In the genomic region with DNA sequence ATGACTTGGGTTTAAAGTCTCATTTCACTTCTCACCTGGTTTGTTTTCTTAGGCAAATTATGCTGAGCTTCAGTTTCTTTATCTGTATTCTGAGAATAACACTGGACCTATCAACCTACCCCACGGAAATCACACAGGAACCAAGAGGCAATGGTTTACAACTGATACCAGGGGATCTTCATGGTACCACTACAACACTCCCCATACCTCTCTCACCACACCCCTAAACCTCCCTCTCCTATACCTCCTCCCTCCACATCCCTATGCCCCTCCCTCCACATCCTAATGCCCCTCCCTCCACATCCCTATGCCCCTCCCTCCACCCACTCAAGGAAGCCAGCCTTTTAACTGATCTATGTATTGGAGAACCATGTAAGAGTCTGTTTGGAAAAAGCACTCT, we compare ENCODE assay signal across 12 cellular contexts. TPM values are rescaled to one million over a fixed set of nuclear protein-coding genes. Genes with fewer than 3 reads are reported as not detected.
DNase-seq lines count a peak whose midpoint lies in the region; ATAC-seq and TF ChIP-seq lines count a peak whose summit lies in the region.
"Had no signal": no experiment of that assay in that cellular context is flagged by ENCODE, and none has a peak within 500 bp of the region (broad histone marks: within the 10 kb centered on the region; RNA-seq: fewer than 3 reads in every experiment).

No MANE protein-coding gene starts in this region.

- ATAC-seq in activated T-cell treated with anti-CD3 and anti-CD28 coated beads, Interleukin-2, amount 50 U/mL, for 72 hours (replicated peaks in 1 of 2) = peak in 1 of 2 donors; percentile 28
- ATAC-seq in HG02588 (IDR thresholded peaks at IDR 0.05; ENCODE audit: unreplicated experiment) (peak; percentile 90), natural killer cell (peak; percentile 53 to 79 (median 62)), HG02840 (IDR thresholded peaks at IDR 0.05; ENCODE audit: low FRiP score, unreplicated experiment) (no peak)
- ATAC-seq: left ventricle myocardium superior had no signal

- H3K9me3 Mint-ChIP-seq in activated T-cell treated with anti-CD3 and anti-CD28 coated beads, Interleukin-2, amount 50 U/mL, for 72 hours = no peaks in the 10 kb centered on the region
- H3K9me3 Mint-ChIP-seq in natural killer cell = no peaks in the 10 kb centered on the region

- H3K27ac ChIP-seq in KMS-11 (no peak overlapping the region; the same call in 1 of the 2 replicates), smooth muscle cell (ENCODE audit: low read depth) (no peak overlapping the region), stomach (no peak overlapping the region)
- H3K27ac ChIP-seq: esophagus muscularis mucosa, spleen had no signal

- H3K9ac ChIP-seq in KMS-11 = no peak overlapping the region
- no peak overlapping the region for H3K9ac ChIP-seq in smooth muscle cell (ENCODE audit: low read depth)

- no peaks in the 10 kb centered on the region for H3F3A ChIP-seq in smooth muscle cell (ENCODE audit: low read depth)

- H3K36me3 Mint-ChIP-seq in activated T-cell treated with anti-CD3 and anti-CD28 coated beads, Interleukin-2, amount 50 U/mL, for 72 hours (ENCODE audit: insufficient read depth in 2 of 2) = peaks cover 5 to 14% of the 10 kb centered on the region in 2 donors
- H3K36me3 Mint-ChIP-seq in natural killer cell = peaks cover 19% of the 10 kb centered on the region

- no peaks in the 10 kb centered on the region for H3K27me3 Mint-ChIP-seq in activated T-cell treated with anti-CD3 and anti-CD28 coated beads, Interleukin-2, amount 50 U/mL, for 72 hours (ENCODE audit: low read depth)
- no peaks in the 10 kb centered on the region for H3K27me3 Mint-ChIP-seq in natural killer cell (ENCODE audit: low read depth in 2 of 2)

- peaks cover 18% of the 10 kb centered on the region for H3K4me1 Mint-ChIP-seq in activated T-cell treated with anti-CD3 and anti-CD28 coated beads, Interleukin-2, amount 50 U/mL, for 72 hours (ENCODE audit: low read depth)
- H3K4me1 Mint-ChIP-seq in natural killer cell = peaks cover 12 to 13% of the 10 kb centered on the region in 2 donors

- no peak for TF ChIP-seq POLR2A in stomach (IDR thresholded peaks at IDR 0.05)

- H2AFZ ChIP-seq in KMS-11 (ENCODE audit: low read depth) = no peak overlapping the region
- no peak overlapping the region for H2AFZ ChIP-seq in smooth muscle cell (ENCODE audit: low read depth)

- H3K4me1 ChIP-seq in KMS-11 (ENCODE audit: low read depth, poor library complexity, severe bottlenecking) (peaks cover 26% of the 10 kb centered on the region), smooth muscle cell (ENCODE audit: low read depth) (no peaks in the 10 kb centered on the region), stomach (peaks cover 0 to 17% (median 9%) of the 10 kb centered on the region in 4 donors)

- no peak for TF ChIP-seq EP300 in stomach (IDR thresholded peaks at IDR 0.05)

- no peak overlapping the region for H3K4me3 ChIP-seq in KMS-11 (IDR thresholded peaks at IDR 0.05; ENCODE audit: insufficient read depth, low read depth, low read length)
- no peak overlapping the region for H3K4me3 ChIP-seq in smooth muscle cell
- H3K4me3 ChIP-seq in stomach = no peak overlapping the region
- H3K4me3 ChIP-seq: esophagus muscularis mucosa, spleen had no signal

- no peak for DNase-seq in activated T-cell treated with anti-CD3 and anti-CD28 coated beads, Interleukin-2, amount 50 U/mL, for 72 hours
- no peak for DNase-seq in activated T-cell treated with anti-CD3 and anti-CD28 coated beads, Interleukin-2, amount 50 U/mL, for 1 hour
- DNase-seq in natural killer cell = no peak
- DNase-seq in smooth muscle cell (lab: John Stamatoyannopoulos, UW; ENCODE audit: unreplicated experiment) = no peak
- no peak for DNase-seq in stomach
- DNase-seq: left ventricle myocardium superior, NCI-H1436 treated with DMSO at 0.1 percent for 48 hours, spleen had no signal

- 100% methylated on average over 1 of the region's 1 CpG for WGBS in smooth muscle cell (ENCODE audit: low lambda C conversion rate)
- WGBS in stomach, 5 donors = 79 to 91% (median 88%) methylated on average over 1 of the region's 1 CpG

- intact Hi-C loops in natural killer cell (cut with micrococcal nuclease) = no loop called here
- intact Hi-C loops in stomach (cut with DNase I; ENCODE audit: low total_unique reads) = no loop called here

- H4K20me1 ChIP-seq in KMS-11 (ENCODE audit: insufficient read depth) = no peaks in the 10 kb centered on the region
- H4K20me1 ChIP-seq in smooth muscle cell (ENCODE audit: low read depth) = peaks cover 30% of the 10 kb centered on the region

- peak overlapping the region; percentile 64 for H3K27ac Mint-ChIP-seq in activated T-cell treated with anti-CD3 and anti-CD28 coated beads, Interleukin-2, amount 50 U/mL, for 72 hours
- H3K27ac Mint-ChIP-seq in natural killer cell = peak overlapping the region; percentile 50 to 58

- H3K36me3 ChIP-seq in KMS-11 (ENCODE audit: insufficient read depth) (peaks cover 10% of the 10 kb centered on the region; the same call in 1 of the 2 replicates), smooth muscle cell (ENCODE audit: low read depth) (peaks cover 22% of the 10 kb centered on the region), stomach (peaks cover 22 to 95% (median 85%) of the 10 kb centered on the region in 4 donors)

- no peaks in the 10 kb centered on the region; the same call in 1 of the 2 replicates for H3K79me2 ChIP-seq in KMS-11 (ENCODE audit: insufficient read depth, low read depth)
- peaks cover 7% of the 10 kb centered on the region for H3K79me2 ChIP-seq in smooth muscle cell (ENCODE audit: low read depth)

- TF ChIP-seq CTCF in KMS-11 (conservative IDR thresholded peaks at IDR 0.05; ENCODE audit: low read depth, low read length) (no peak), natural killer cell (IDR thresholded peaks at IDR 0.05) (no peak), smooth muscle cell (IDR thresholded peaks at IDR 0.05; ENCODE audit: borderline replicate concordance, insufficient read depth, poor library complexity, severe bottlenecking) (no peak), stomach (IDR thresholded peaks at IDR 0.05) (no peak)

- H3K9me3 ChIP-seq in smooth muscle cell (replicated peaks; ENCODE audit: low read depth) (no peaks in the 10 kb centered on the region), stomach (no peaks in the 10 kb centered on the region)
- H3K9me3 ChIP-seq: esophagus muscularis mucosa, spleen had no signal

- H3K4me2 ChIP-seq in KMS-11 = peak overlapping the region; percentile 47
- H3K4me2 ChIP-seq in smooth muscle cell = no peak overlapping the region

- H3K27me3 ChIP-seq in KMS-11 (ENCODE audit: insufficient read depth, low read depth) = no peaks in the 10 kb centered on the region
- no peaks in the 10 kb centered on the region for H3K27me3 ChIP-seq in smooth muscle cell (ENCODE audit: low read depth)
- H3K27me3 ChIP-seq in stomach = no peaks in the 10 kb centered on the region
- H3K27me3 ChIP-seq: esophagus muscularis mucosa, spleen had no signal

- H3K4me3 Mint-ChIP-seq in activated T-cell treated with anti-CD3 and anti-CD28 coated beads, Interleukin-2, amount 50 U/mL, for 72 hours = no peak overlapping the region
- no peak overlapping the region for H3K4me3 Mint-ChIP-seq in natural killer cell

RNA-seq across cellular contexts. Expression of a gene that starts 9.9 kb away (rescaled TPM):
- 10 to 100 TPM; 81.3 to 88.6 TPM for total RNA-seq in activated T-cell treated with anti-CD3 and anti-CD28 coated beads, Interleukin-2, amount 50 U/mL, for 72 hours
- total RNA-seq in natural killer cell (10 to 100 TPM; 69.2 to 73.2 (median 72.7) TPM), smooth muscle cell (73.4 and 82.4 TPM in 2 replicates), stomach (10 to 100 TPM; 26.3 to 39.5 (median 29.0) TPM)
- polyA plus RNA-seq in smooth muscle cell (67.9 and 75.0 TPM in 2 replicates), stomach (10 to 100 TPM; 30.8 to 60.8 (median 43.3) TPM)
